1 cellular context compared by ENCODE assay signal in genomic region chr10:75358835-75359421, GRCh38.
TF ChIP-seq lines count a peak whose summit lies in the region.

No MANE protein-coding gene starts in this region.

TF ChIP-seq in HEK293, 187 proteins besides CTCF, POLR2A, EP300 and RAD21 (continued from another document):
- TF ChIP-seq ZNF148 (tag by site-specific recombination; IDR thresholded peaks at IDR 0.05; ENCODE audit: borderline replicate concordance) (no peak), ZNF544 (tag by site-specific recombination; IDR thresholded peaks at IDR 0.05) (no peak), ZNF639 (tag by site-specific recombination; IDR thresholded peaks at IDR 0.05) (peak; percentile 68)
TF ChIP-seq in HEK293: peak in this region for 81.
